In the genomic region with DNA sequence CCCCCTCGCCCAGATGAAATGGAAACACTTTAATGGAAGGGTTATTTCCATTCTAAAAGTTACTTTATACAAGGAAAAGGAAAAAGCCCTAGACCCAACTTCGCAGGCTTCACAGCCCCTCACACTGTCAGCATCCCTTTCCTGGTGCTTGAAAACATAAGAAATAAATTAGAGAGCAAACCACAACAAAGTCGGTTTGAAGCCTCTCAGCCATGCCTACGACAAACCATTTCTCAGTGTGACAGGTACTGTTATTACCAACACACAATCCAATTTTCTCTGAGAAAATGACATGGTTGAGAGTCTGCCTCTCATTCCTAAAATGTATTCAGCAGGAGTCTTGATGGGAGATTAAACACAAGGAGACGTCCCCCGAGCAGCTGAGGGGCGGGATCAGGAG, we compare ENCODE assay signal across 7 cellular contexts. TPM values are rescaled to one million over a fixed set of nuclear protein-coding genes. Genes with fewer than 3 reads are reported as not detected.
A peak's percentile ranks its signal among the peaks of the same experiment; 100 is the strongest.
DNase-seq lines count a peak whose midpoint lies in the region; ATAC-seq and TF ChIP-seq lines count a peak whose summit lies in the region.
"Not testable (repeated sequence)": the region's sequence is repeated elsewhere in the genome, so short reads cannot be mapped to it uniquely, and the experiment has no call there.
"Had no signal": no experiment of that assay in that cellular context is flagged by ENCODE, and none has a peak within 500 bp of the region (broad histone marks: within the 10 kb centered on the region; RNA-seq: fewer than 3 reads in every experiment).

No MANE protein-coding gene starts in this region.

- H3K4me3 Mint-ChIP-seq in activated CD4-positive, alpha-beta T cell treated with anti-CD3 and anti-CD28 coated beads for 36 hours; activated CD8-positive, alpha-beta memory T cell treated with anti-CD3 and anti-CD28 coated beads, Interleukin-2, amount 10 ng/mL, durations not matched to agents 7 days and 5 days; stimulated activated effector memory CD8-positive, alpha-beta T cell treated with anti-CD3 and anti-CD28 coated beads, Interleukin-12 subunit alpha, Interleukin-12 subunit beta, amount 100 ng/mL, for 72 hours: not testable (repeated sequence)
- H3K4me3 Mint-ChIP-seq in activated T-cell treated with anti-CD3 and anti-CD28 coated beads, Interleukin-2, amount 50 U/mL, for 72 hours, result peak overlapping the region; percentile 29 to 41

- TF ChIP-seq CTCF in DND-41 (IDR thresholded peaks at IDR 0.05; ENCODE audit: borderline replicate concordance, extremely low read depth, low read length, poor library complexity, severe bottlenecking), result not testable (repeated sequence)

- not testable (repeated sequence) for H3K27me3 ChIP-seq in DND-41 (ENCODE audit: insufficient read depth, low read length, poor library complexity)

- not testable (repeated sequence) for DNase-seq in DND-41; activated CD4-positive, alpha-beta T cell treated with anti-CD3 and anti-CD28 coated beads for 36 hours; activated CD8-positive, alpha-beta memory T cell treated with anti-CD3 and anti-CD28 coated beads, Interleukin-2, amount 10 ng/mL, durations not matched to agents 7 days and 5 days; activated T-cell treated with anti-CD3 and anti-CD28 coated beads, Interleukin-2, amount 50 U/mL, for 72 hours; activated naive CD4-positive, alpha-beta T cell treated with anti-CD3 and anti-CD28 coated beads, Interleukin-2, amount 50 U/mL, for 72 hours (ENCODE audit: low spot score in 2 of 2); stimulated activated effector memory CD8-positive, alpha-beta T cell treated with anti-CD3 and anti-CD28 coated beads, Interleukin-12 subunit alpha, Interleukin-12 subunit beta, amount 100 ng/mL, for 72 hours (ENCODE audit: low spot score in 2 of 2)

- H4K20me1 ChIP-seq in DND-41 (ENCODE audit: insufficient read depth, low read length), result not testable (repeated sequence)

- H3K9ac ChIP-seq in DND-41 (ENCODE audit: low read depth, low read length), result not testable (repeated sequence)

- H3K4me1 ChIP-seq in DND-41 (ENCODE audit: insufficient read depth, low read length), result not testable (repeated sequence)

- not testable (repeated sequence) for H3K9me3 ChIP-seq in DND-41 (ENCODE audit: insufficient read depth, low read length, severe bottlenecking)

- not testable (repeated sequence) for H3K4me3 ChIP-seq in DND-41 (ENCODE audit: low read depth in 1 of 2, low read length in 2 of 2)

- H3K4me2 ChIP-seq in DND-41 (ENCODE audit: insufficient read depth, low read length), result not testable (repeated sequence)

- H3K9me3 Mint-ChIP-seq in activated CD4-positive, alpha-beta T cell treated with anti-CD3 and anti-CD28 coated beads for 36 hours (ENCODE audit: low read depth); activated CD8-positive, alpha-beta memory T cell treated with anti-CD3 and anti-CD28 coated beads, Interleukin-2, amount 10 ng/mL, durations not matched to agents 7 days and 5 days (ENCODE audit: low read depth); activated T-cell treated with anti-CD3 and anti-CD28 coated beads, Interleukin-2, amount 50 U/mL, for 72 hours; activated naive CD4-positive, alpha-beta T cell treated with anti-CD3 and anti-CD28 coated beads, Interleukin-2, amount 50 U/mL, for 72 hours; stimulated activated effector memory CD8-positive, alpha-beta T cell treated with anti-CD3 and anti-CD28 coated beads, Interleukin-12 subunit alpha, Interleukin-12 subunit beta, amount 100 ng/mL, for 72 hours: not testable (repeated sequence)

- H2AFZ ChIP-seq in DND-41 (ENCODE audit: low read depth, low read length), result not testable (repeated sequence)

- POLR2A ChIA-PET in activated CD4-positive, alpha-beta T cell treated with anti-CD3 and anti-CD28 coated beads for 36 hours (lab: Charles Lee), result not testable (repeated sequence)

- intact Hi-C loops in activated CD4-positive, alpha-beta T cell treated with anti-CD3 and anti-CD28 coated beads for 36 hours (cut with DNase I, micrococcal nuclease), result loop anchor here in 1 of 2 experiments (10.0 kb wide), 1 partner anchor 227 kb away; no protein-coding TSS in a partner anchor

- not testable (repeated sequence) for H3K36me3 ChIP-seq in DND-41 (ENCODE audit: insufficient read depth, low read length)

- not testable (repeated sequence) for H3K27ac ChIP-seq in DND-41 (ENCODE audit: low read length)

- peak; percentile 37; the same call in 1 of the 3 replicates for ATAC-seq in DND-41 (ENCODE audit: insufficient read depth, low read depth)
- peak; percentile 95 for ATAC-seq in activated CD4-positive, alpha-beta T cell treated with anti-CD3 and anti-CD28 coated beads for 36 hours
- peak; percentile 65 for ATAC-seq in activated CD8-positive, alpha-beta memory T cell treated with anti-CD3 and anti-CD28 coated beads, Interleukin-2, amount 10 ng/mL, durations not matched to agents 7 days and 5 days
- peak; percentile 91 for ATAC-seq in activated T-cell treated with anti-CD3 and anti-CD28 coated beads, Interleukin-2, amount 50 U/mL, for 72 hours (replicated peaks in 1 of 2)
- peak; percentile 81 to 97 for ATAC-seq in activated naive CD4-positive, alpha-beta T cell treated with anti-CD3 and anti-CD28 coated beads, Interleukin-2, amount 50 U/mL, for 72 hours
- peak; percentile 77 for ATAC-seq in stimulated activated effector memory CD8-positive, alpha-beta T cell treated with anti-CD3 and anti-CD28 coated beads, Interleukin-12 subunit alpha, Interleukin-12 subunit beta, amount 100 ng/mL, for 72 hours

- not testable (repeated sequence) for H3K27me3 Mint-ChIP-seq in activated CD4-positive, alpha-beta T cell treated with anti-CD3 and anti-CD28 coated beads for 36 hours; activated CD8-positive, alpha-beta memory T cell treated with anti-CD3 and anti-CD28 coated beads, Interleukin-2, amount 10 ng/mL, durations not matched to agents 7 days and 5 days; activated T-cell treated with anti-CD3 and anti-CD28 coated beads, Interleukin-2, amount 50 U/mL, for 72 hours (ENCODE audit: low read depth)

- not testable (repeated sequence) for H3K27ac Mint-ChIP-seq in activated CD4-positive, alpha-beta T cell treated with anti-CD3 and anti-CD28 coated beads for 36 hours; activated CD8-positive, alpha-beta memory T cell treated with anti-CD3 and anti-CD28 coated beads, Interleukin-2, amount 10 ng/mL, durations not matched to agents 7 days and 5 days; activated T-cell treated with anti-CD3 and anti-CD28 coated beads, Interleukin-2, amount 50 U/mL, for 72 hours; activated naive CD4-positive, alpha-beta T cell treated with anti-CD3 and anti-CD28 coated beads, Interleukin-2, amount 50 U/mL, for 72 hours; stimulated activated effector memory CD8-positive, alpha-beta T cell treated with anti-CD3 and anti-CD28 coated beads, Interleukin-12 subunit alpha, Interleukin-12 subunit beta, amount 100 ng/mL, for 72 hours

- H3K36me3 Mint-ChIP-seq in activated CD4-positive, alpha-beta T cell treated with anti-CD3 and anti-CD28 coated beads for 36 hours (ENCODE audit: low read depth); activated CD8-positive, alpha-beta memory T cell treated with anti-CD3 and anti-CD28 coated beads, Interleukin-2, amount 10 ng/mL, durations not matched to agents 7 days and 5 days; activated T-cell treated with anti-CD3 and anti-CD28 coated beads, Interleukin-2, amount 50 U/mL, for 72 hours (ENCODE audit: insufficient read depth in 2 of 2); activated naive CD4-positive, alpha-beta T cell treated with anti-CD3 and anti-CD28 coated beads, Interleukin-2, amount 50 U/mL, for 72 hours; stimulated activated effector memory CD8-positive, alpha-beta T cell treated with anti-CD3 and anti-CD28 coated beads, Interleukin-12 subunit alpha, Interleukin-12 subunit beta, amount 100 ng/mL, for 72 hours: not testable (repeated sequence)

- H3K79me2 ChIP-seq in DND-41 (ENCODE audit: insufficient read depth, low read length), result not testable (repeated sequence)

- H3K4me1 Mint-ChIP-seq in activated CD4-positive, alpha-beta T cell treated with anti-CD3 and anti-CD28 coated beads for 36 hours; activated CD8-positive, alpha-beta memory T cell treated with anti-CD3 and anti-CD28 coated beads, Interleukin-2, amount 10 ng/mL, durations not matched to agents 7 days and 5 days; activated T-cell treated with anti-CD3 and anti-CD28 coated beads, Interleukin-2, amount 50 U/mL, for 72 hours (ENCODE audit: low read depth); stimulated activated effector memory CD8-positive, alpha-beta T cell treated with anti-CD3 and anti-CD28 coated beads, Interleukin-12 subunit alpha, Interleukin-12 subunit beta, amount 100 ng/mL, for 72 hours: not testable (repeated sequence)

- CTCF ChIA-PET in activated CD4-positive, alpha-beta T cell treated with anti-CD3 and anti-CD28 coated beads for 36 hours (lab: Charles Lee), result not testable (repeated sequence)
- CTCF ChIA-PET in activated CD8-positive, alpha-beta memory T cell treated with anti-CD3 and anti-CD28 coated beads, Interleukin-2, amount 10 ng/mL, durations not matched to agents 7 days and 5 days (lab: Charles Lee), result interaction anchor here (0.7 kb wide), 2 partner anchors 51 to 262 kb away, joined by 3 to 4 read pairs; a partner anchor contains a TSS

RNA-seq across cellular contexts. Expression of a gene that starts 51.3 kb away (rescaled TPM):
- total RNA-seq in activated CD4-positive, alpha-beta T cell treated with anti-CD3 and anti-CD28 coated beads for 36 hours, result 10 to 100 TPM; 13.0 to 17.4 TPM
- total RNA-seq in activated CD8-positive, alpha-beta memory T cell treated with anti-CD3 and anti-CD28 coated beads, Interleukin-2, amount 10 ng/mL, durations not matched to agents 7 days and 5 days, result 10 to 100 TPM; 24.7 to 25.3 TPM
- 10 to 100 TPM; 37.1 to 37.3 TPM for total RNA-seq in activated T-cell treated with anti-CD3 and anti-CD28 coated beads, Interleukin-2, amount 50 U/mL, for 72 hours
- 10 to 100 TPM; 10.8 to 22.3 TPM for total RNA-seq in activated naive CD4-positive, alpha-beta T cell treated with anti-CD3 and anti-CD28 coated beads, Interleukin-2, amount 50 U/mL, for 72 hours
- total RNA-seq: HFFc6 had no signal

RNA-seq across cellular contexts. Expression of a gene that starts 51.4 kb away (rescaled TPM):
- total RNA-seq in activated CD4-positive, alpha-beta T cell treated with anti-CD3 and anti-CD28 coated beads for 36 hours, result 1 to 10 TPM; 3.2 to 4.7 TPM
- 1 to 10 TPM; 4.0 to 4.8 TPM for total RNA-seq in activated CD8-positive, alpha-beta memory T cell treated with anti-CD3 and anti-CD28 coated beads, Interleukin-2, amount 10 ng/mL, durations not matched to agents 7 days and 5 days
- total RNA-seq in activated T-cell treated with anti-CD3 and anti-CD28 coated beads, Interleukin-2, amount 50 U/mL, for 72 hours, result 10 to 100 TPM in 1 of 2 donors, 1 to 10 TPM in 1; 6.3 to 13.0 TPM
- 1 to 10 TPM; 2.3 to 5.8 TPM for total RNA-seq in activated naive CD4-positive, alpha-beta T cell treated with anti-CD3 and anti-CD28 coated beads, Interleukin-2, amount 50 U/mL, for 72 hours
- total RNA-seq: HFFc6 had no signal

Comparison
In these comparisons a context has a peak if more than half of its experiments do, and no peak if none do; other contexts are left out.
1. ATAC-seq: peak in every context shown above with its lines; median percentile 95 in activated CD4-positive, alpha-beta T cell treated with anti-CD3 and anti-CD28 coated beads for 36 hours; 91 in activated T-cell treated with anti-CD3 and anti-CD28 coated beads, Interleukin-2, amount 50 U/mL, for 72 hours; 89 in activated naive CD4-positive, alpha-beta T cell treated with anti-CD3 and anti-CD28 coated beads, Interleukin-2, amount 50 U/mL, for 72 hours; 77 in stimulated activated effector memory CD8-positive, alpha-beta T cell treated with anti-CD3 and anti-CD28 coated beads, Interleukin-12 subunit alpha, Interleukin-12 subunit beta, amount 100 ng/mL, for 72 hours; 65 in activated CD8-positive, alpha-beta memory T cell treated with anti-CD3 and anti-CD28 coated beads, Interleukin-2, amount 10 ng/mL, durations not matched to agents 7 days and 5 days; 37 in DND-41.